ENCODE assay signal across 21 cellular contexts in genomic region chr3:105610473-105610872, GRCh38.
"Had no signal": no experiment of that assay in that cellular context is flagged by ENCODE, and none has a peak within 500 bp of the region (broad histone marks: within the 10 kb centered on the region; RNA-seq: fewer than 3 reads in every experiment).

No MANE protein-coding gene starts in this region.

- H3K27me3 Mint-ChIP-seq: activated CD4-positive, alpha-beta memory T cell treated with anti-CD3 and anti-CD28 coated beads, Interleukin-2, amount 10 ng/mL, durations not matched to agents 7 days and 5 days; activated naive CD8-positive, alpha-beta T cell treated with anti-CD3 and anti-CD28 coated beads for 36 hours; activated T-helper 17 cell treated with anti-CD3 and anti-CD28 coated beads, Interleukin-2, amount 50 U/mL, for 72 hours; stimulated activated memory B cell treated with anti-CD40 and anti-IgM and Interleukin-4, amounts not matched to agents 10 μg/mL and 1 μg/mL and 100 μg/mL, for 72 hours had no signal

- H3K4me3 Mint-ChIP-seq: activated CD4-positive, alpha-beta memory T cell treated with anti-CD3 and anti-CD28 coated beads, Interleukin-2, amount 10 ng/mL, durations not matched to agents 7 days and 5 days; activated CD4-positive, alpha-beta T cell treated with anti-CD3 and anti-CD28 coated beads for 36 hours; activated naive CD8-positive, alpha-beta T cell treated with anti-CD3 and anti-CD28 coated beads for 36 hours; activated T-helper 17 cell treated with anti-CD3 and anti-CD28 coated beads, Interleukin-2, amount 50 U/mL, for 72 hours; nephron; stimulated activated memory B cell treated with anti-CD40 and anti-IgM and Interleukin-4, amounts not matched to agents 10 μg/mL and 1 μg/mL and 100 μg/mL, for 72 hours; WTC11 had no signal

- H3K27ac Mint-ChIP-seq: activated CD4-positive, alpha-beta memory T cell treated with anti-CD3 and anti-CD28 coated beads, Interleukin-2, amount 10 ng/mL, durations not matched to agents 7 days and 5 days; activated CD4-positive, alpha-beta T cell treated with anti-CD3 and anti-CD28 coated beads for 36 hours; activated naive CD8-positive, alpha-beta T cell treated with anti-CD3 and anti-CD28 coated beads for 36 hours; activated T-helper 17 cell treated with anti-CD3 and anti-CD28 coated beads, Interleukin-2, amount 50 U/mL, for 72 hours; nephron; stimulated activated memory B cell treated with anti-CD40 and anti-IgM and Interleukin-4, amounts not matched to agents 10 μg/mL and 1 μg/mL and 100 μg/mL, for 72 hours; WTC11 had no signal

- DNase-seq: activated CD4-positive, alpha-beta memory T cell treated with anti-CD3 and anti-CD28 coated beads, Interleukin-2, amount 10 ng/mL, durations not matched to agents 7 days and 5 days; activated CD4-positive, alpha-beta T cell treated with anti-CD3 and anti-CD28 coated beads for 36 hours; activated naive CD4-positive, alpha-beta T cell; activated naive CD8-positive, alpha-beta T cell treated with anti-CD3 and anti-CD28 coated beads for 36 hours; activated T-cell treated with anti-CD3 and anti-CD28 coated beads, Interleukin-2, amount 50 U/mL, for 1 hour; amniotic stem cell; dorsolateral prefrontal cortex; foreskin melanocyte; glutamatergic neuron; hippocampal formation; left cardiac atrium; lower lobe of right lung; posterior cingulate gyrus; sigmoid colon; spleen; stimulated activated CD4-positive, alpha-beta T cell treated with anti-CD3 and anti-CD28 coated beads, Interleukin-4, amount 100 ng/mL, for 4 hours had no signal

- H3K9me3 Mint-ChIP-seq: activated CD4-positive, alpha-beta memory T cell treated with anti-CD3 and anti-CD28 coated beads, Interleukin-2, amount 10 ng/mL, durations not matched to agents 7 days and 5 days; activated naive CD8-positive, alpha-beta T cell treated with anti-CD3 and anti-CD28 coated beads for 36 hours; activated T-helper 17 cell treated with anti-CD3 and anti-CD28 coated beads, Interleukin-2, amount 50 U/mL, for 72 hours; nephron; stimulated activated memory B cell treated with anti-CD40 and anti-IgM and Interleukin-4, amounts not matched to agents 10 μg/mL and 1 μg/mL and 100 μg/mL, for 72 hours had no signal

- H3K27ac ChIP-seq: lower lobe of right lung, sigmoid colon, spleen, thoracic aorta had no signal

- H3K36me3 Mint-ChIP-seq: activated naive CD8-positive, alpha-beta T cell treated with anti-CD3 and anti-CD28 coated beads for 36 hours; stimulated activated memory B cell treated with anti-CD40 and anti-IgM and Interleukin-4, amounts not matched to agents 10 μg/mL and 1 μg/mL and 100 μg/mL, for 72 hours had no signal

- H3K4me3 ChIP-seq: dorsolateral prefrontal cortex, lower lobe of right lung, sigmoid colon, spleen, thoracic aorta had no signal

- H3K4me1 Mint-ChIP-seq: activated CD4-positive, alpha-beta memory T cell treated with anti-CD3 and anti-CD28 coated beads, Interleukin-2, amount 10 ng/mL, durations not matched to agents 7 days and 5 days; activated CD4-positive, alpha-beta T cell treated with anti-CD3 and anti-CD28 coated beads for 36 hours; activated naive CD8-positive, alpha-beta T cell treated with anti-CD3 and anti-CD28 coated beads for 36 hours; activated T-helper 17 cell treated with anti-CD3 and anti-CD28 coated beads, Interleukin-2, amount 50 U/mL, for 72 hours; stimulated activated memory B cell treated with anti-CD40 and anti-IgM and Interleukin-4, amounts not matched to agents 10 μg/mL and 1 μg/mL and 100 μg/mL, for 72 hours had no signal

- H3K4me1 ChIP-seq: lower lobe of right lung, sigmoid colon, spleen had no signal

- ATAC-seq: activated CD4-positive, alpha-beta T cell treated with anti-CD3 and anti-CD28 coated beads for 36 hours; activated T-helper 17 cell treated with anti-CD3 and anti-CD28 coated beads, Interleukin-2, amount 50 U/mL, for 72 hours; left cardiac atrium; stimulated activated memory B cell treated with anti-CD40 and anti-IgM and Interleukin-4, amounts not matched to agents 10 μg/mL and 1 μg/mL and 100 μg/mL, for 72 hours; WTC11 had no signal

- H3K27me3 ChIP-seq: dorsolateral prefrontal cortex, sigmoid colon, spleen had no signal

- H3K36me3 ChIP-seq: lower lobe of right lung, sigmoid colon, spleen, thoracic aorta had no signal

- H3K9me3 ChIP-seq: lower lobe of right lung, sigmoid colon, spleen, thoracic aorta had no signal
